Comparison of ENCODE assay signal across 1 cellular context in the genomic region with DNA sequence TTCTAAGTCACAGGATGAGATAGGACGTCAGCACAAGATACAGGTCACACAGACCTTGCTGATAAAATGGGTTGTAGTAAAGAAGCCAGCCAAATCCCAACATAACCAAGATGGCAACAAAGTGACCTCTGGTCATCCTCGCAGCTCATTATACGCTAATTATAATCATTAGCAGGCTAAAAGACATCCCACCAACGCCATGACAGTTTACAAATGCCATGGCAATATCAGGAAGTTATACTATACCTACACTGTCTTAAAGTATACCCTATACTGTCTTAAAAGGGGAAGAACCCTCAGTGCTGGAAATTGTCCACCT.
A peak's percentile ranks its signal among the peaks of the same experiment; 100 is the strongest.
TF ChIP-seq lines count a peak whose summit lies in the region.

No MANE protein-coding gene starts in this region.

TF ChIP-seq in K562, 482 proteins besides CTCF, POLR2A, EP300 and RAD21 (continued from another document and continues in another):
- TF ChIP-seq, protein P1, sequence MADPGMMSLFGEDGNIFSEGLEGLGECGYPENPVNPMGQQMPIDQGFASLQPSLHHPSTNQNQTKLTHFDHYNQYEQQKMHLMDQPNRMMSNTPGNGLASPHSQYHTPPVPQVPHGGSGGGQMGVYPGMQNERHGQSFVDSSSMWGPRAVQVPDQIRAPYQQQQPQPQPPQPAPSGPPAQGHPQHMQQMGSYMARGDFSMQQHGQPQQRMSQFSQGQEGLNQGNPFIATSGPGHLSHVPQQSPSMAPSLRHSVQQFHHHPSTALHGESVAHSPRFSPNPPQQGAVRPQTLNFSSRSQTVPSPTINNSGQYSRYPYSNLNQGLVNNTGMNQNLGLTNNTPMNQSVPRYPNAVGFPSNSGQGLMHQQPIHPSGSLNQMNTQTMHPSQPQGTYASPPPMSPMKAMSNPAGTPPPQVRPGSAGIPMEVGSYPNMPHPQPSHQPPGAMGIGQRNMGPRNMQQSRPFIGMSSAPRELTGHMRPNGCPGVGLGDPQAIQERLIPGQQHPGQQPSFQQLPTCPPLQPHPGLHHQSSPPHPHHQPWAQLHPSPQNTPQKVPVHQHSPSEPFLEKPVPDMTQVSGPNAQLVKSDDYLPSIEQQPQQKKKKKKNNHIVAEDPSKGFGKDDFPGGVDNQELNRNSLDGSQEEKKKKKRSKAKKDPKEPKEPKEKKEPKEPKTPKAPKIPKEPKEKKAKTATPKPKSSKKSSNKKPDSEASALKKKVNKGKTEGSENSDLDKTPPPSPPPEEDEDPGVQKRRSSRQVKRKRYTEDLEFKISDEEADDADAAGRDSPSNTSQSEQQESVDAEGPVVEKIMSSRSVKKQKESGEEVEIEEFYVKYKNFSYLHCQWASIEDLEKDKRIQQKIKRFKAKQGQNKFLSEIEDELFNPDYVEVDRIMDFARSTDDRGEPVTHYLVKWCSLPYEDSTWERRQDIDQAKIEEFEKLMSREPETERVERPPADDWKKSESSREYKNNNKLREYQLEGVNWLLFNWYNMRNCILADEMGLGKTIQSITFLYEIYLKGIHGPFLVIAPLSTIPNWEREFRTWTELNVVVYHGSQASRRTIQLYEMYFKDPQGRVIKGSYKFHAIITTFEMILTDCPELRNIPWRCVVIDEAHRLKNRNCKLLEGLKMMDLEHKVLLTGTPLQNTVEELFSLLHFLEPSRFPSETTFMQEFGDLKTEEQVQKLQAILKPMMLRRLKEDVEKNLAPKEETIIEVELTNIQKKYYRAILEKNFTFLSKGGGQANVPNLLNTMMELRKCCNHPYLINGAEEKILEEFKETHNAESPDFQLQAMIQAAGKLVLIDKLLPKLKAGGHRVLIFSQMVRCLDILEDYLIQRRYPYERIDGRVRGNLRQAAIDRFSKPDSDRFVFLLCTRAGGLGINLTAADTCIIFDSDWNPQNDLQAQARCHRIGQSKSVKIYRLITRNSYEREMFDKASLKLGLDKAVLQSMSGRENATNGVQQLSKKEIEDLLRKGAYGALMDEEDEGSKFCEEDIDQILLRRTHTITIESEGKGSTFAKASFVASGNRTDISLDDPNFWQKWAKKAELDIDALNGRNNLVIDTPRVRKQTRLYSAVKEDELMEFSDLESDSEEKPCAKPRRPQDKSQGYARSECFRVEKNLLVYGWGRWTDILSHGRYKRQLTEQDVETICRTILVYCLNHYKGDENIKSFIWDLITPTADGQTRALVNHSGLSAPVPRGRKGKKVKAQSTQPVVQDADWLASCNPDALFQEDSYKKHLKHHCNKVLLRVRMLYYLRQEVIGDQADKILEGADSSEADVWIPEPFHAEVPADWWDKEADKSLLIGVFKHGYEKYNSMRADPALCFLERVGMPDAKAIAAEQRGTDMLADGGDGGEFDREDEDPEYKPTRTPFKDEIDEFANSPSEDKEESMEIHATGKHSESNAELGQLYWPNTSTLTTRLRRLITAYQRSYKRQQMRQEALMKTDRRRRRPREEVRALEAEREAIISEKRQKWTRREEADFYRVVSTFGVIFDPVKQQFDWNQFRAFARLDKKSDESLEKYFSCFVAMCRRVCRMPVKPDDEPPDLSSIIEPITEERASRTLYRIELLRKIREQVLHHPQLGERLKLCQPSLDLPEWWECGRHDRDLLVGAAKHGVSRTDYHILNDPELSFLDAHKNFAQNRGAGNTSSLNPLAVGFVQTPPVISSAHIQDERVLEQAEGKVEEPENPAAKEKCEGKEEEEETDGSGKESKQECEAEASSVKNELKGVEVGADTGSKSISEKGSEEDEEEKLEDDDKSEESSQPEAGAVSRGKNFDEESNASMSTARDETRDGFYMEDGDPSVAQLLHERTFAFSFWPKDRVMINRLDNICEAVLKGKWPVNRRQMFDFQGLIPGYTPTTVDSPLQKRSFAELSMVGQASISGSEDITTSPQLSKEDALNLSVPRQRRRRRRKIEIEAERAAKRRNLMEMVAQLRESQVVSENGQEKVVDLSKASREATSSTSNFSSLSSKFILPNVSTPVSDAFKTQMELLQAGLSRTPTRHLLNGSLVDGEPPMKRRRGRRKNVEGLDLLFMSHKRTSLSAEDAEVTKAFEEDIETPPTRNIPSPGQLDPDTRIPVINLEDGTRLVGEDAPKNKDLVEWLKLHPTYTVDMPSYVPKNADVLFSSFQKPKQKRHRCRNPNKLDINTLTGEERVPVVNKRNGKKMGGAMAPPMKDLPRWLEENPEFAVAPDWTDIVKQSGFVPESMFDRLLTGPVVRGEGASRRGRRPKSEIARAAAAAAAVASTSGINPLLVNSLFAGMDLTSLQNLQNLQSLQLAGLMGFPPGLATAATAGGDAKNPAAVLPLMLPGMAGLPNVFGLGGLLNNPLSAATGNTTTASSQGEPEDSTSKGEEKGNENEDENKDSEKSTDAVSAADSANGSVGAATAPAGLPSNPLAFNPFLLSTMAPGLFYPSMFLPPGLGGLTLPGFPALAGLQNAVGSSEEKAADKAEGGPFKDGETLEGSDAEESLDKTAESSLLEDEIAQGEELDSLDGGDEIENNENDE (IDR thresholded peaks at IDR 0.05; ENCODE audit: low read depth, low read length): no peak
- TF ChIP-seq PTTG1 (tag; IDR thresholded peaks at IDR 0.05; ENCODE audit: low read depth) (no peak), KAT8 (IDR thresholded peaks at IDR 0.05; ENCODE audit: low read depth) (no peak), PML (IDR thresholded peaks at IDR 0.05; ENCODE audit: low read length) (no peak), RNF2 (IDR thresholded peaks at IDR 0.05) (no peak), ZNF76 (CRISPR knock-in tag; IDR thresholded peaks at IDR 0.05; ENCODE audit: borderline replicate concordance) (peak; percentile 91; the same call in 1 of the 2 replicates), BRD4 (IDR thresholded peaks at IDR 0.05) (no peak), ZNF445 (CRISPR knock-in tag; IDR thresholded peaks at IDR 0.05; ENCODE audit: low read depth) (no peak), ZNF583 (CRISPR knock-in tag; IDR thresholded peaks at IDR 0.05) (0 out of 2 replicates have a peak, but pooled peaks have one; percentile 3), SAFB (IDR thresholded peaks at IDR 0.05; ENCODE audit: borderline replicate concordance, low read depth, low read length) (no peak), HNRNPLL (IDR thresholded peaks at IDR 0.05; ENCODE audit: low read depth, low read length, poor library complexity, severe bottlenecking) (no peak), HDAC6 (IDR thresholded peaks at IDR 0.05; ENCODE audit: low read depth, low read length) (no peak), ZNF165 (CRISPR knock-in tag; IDR thresholded peaks at IDR 0.05; ENCODE audit: borderline replicate concordance) (0 out of 2 replicates have a peak, but pooled peaks have one; percentile 2), ARID1B (IDR thresholded peaks at IDR 0.05) (no peak), HDGF (IDR thresholded peaks at IDR 0.05) (no peak), NEUROD1 (IDR thresholded peaks at IDR 0.05; ENCODE audit: borderline replicate concordance, low read depth, low read length, partially characterized antibody) (no peak), MEF2D (tag; conservative IDR thresholded peaks at IDR 0.05; ENCODE audit: low read depth) (0 out of 2 replicates have a peak, but pooled peaks have one; percentile 7), ZNF644 (tag; IDR thresholded peaks at IDR 0.05; ENCODE audit: low read depth) (0 out of 2 replicates have a peak, but pooled peaks have one; percentile 55), ZEB2 (IDR thresholded peaks at IDR 0.05) (no peak), MECOM (CRISPR knock-in tag; IDR thresholded peaks at IDR 0.05) (no peak)
- TF ChIP-seq, protein P2, sequence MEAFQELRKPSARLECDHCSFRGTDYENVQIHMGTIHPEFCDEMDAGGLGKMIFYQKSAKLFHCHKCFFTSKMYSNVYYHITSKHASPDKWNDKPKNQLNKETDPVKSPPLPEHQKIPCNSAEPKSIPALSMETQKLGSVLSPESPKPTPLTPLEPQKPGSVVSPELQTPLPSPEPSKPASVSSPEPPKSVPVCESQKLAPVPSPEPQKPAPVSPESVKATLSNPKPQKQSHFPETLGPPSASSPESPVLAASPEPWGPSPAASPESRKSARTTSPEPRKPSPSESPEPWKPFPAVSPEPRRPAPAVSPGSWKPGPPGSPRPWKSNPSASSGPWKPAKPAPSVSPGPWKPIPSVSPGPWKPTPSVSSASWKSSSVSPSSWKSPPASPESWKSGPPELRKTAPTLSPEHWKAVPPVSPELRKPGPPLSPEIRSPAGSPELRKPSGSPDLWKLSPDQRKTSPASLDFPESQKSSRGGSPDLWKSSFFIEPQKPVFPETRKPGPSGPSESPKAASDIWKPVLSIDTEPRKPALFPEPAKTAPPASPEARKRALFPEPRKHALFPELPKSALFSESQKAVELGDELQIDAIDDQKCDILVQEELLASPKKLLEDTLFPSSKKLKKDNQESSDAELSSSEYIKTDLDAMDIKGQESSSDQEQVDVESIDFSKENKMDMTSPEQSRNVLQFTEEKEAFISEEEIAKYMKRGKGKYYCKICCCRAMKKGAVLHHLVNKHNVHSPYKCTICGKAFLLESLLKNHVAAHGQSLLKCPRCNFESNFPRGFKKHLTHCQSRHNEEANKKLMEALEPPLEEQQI (IDR thresholded peaks at IDR 0.05): no peak
- TF ChIP-seq, protein P3, sequence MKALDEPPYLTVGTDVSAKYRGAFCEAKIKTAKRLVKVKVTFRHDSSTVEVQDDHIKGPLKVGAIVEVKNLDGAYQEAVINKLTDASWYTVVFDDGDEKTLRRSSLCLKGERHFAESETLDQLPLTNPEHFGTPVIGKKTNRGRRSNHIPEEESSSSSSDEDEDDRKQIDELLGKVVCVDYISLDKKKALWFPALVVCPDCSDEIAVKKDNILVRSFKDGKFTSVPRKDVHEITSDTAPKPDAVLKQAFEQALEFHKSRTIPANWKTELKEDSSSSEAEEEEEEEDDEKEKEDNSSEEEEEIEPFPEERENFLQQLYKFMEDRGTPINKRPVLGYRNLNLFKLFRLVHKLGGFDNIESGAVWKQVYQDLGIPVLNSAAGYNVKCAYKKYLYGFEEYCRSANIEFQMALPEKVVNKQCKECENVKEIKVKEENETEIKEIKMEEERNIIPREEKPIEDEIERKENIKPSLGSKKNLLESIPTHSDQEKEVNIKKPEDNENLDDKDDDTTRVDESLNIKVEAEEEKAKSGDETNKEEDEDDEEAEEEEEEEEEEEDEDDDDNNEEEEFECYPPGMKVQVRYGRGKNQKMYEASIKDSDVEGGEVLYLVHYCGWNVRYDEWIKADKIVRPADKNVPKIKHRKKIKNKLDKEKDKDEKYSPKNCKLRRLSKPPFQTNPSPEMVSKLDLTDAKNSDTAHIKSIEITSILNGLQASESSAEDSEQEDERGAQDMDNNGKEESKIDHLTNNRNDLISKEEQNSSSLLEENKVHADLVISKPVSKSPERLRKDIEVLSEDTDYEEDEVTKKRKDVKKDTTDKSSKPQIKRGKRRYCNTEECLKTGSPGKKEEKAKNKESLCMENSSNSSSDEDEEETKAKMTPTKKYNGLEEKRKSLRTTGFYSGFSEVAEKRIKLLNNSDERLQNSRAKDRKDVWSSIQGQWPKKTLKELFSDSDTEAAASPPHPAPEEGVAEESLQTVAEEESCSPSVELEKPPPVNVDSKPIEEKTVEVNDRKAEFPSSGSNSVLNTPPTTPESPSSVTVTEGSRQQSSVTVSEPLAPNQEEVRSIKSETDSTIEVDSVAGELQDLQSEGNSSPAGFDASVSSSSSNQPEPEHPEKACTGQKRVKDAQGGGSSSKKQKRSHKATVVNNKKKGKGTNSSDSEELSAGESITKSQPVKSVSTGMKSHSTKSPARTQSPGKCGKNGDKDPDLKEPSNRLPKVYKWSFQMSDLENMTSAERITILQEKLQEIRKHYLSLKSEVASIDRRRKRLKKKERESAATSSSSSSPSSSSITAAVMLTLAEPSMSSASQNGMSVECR (CRISPR knock-in tag; IDR thresholded peaks at IDR 0.05): no peak
- TF ChIP-seq, protein P4, sequence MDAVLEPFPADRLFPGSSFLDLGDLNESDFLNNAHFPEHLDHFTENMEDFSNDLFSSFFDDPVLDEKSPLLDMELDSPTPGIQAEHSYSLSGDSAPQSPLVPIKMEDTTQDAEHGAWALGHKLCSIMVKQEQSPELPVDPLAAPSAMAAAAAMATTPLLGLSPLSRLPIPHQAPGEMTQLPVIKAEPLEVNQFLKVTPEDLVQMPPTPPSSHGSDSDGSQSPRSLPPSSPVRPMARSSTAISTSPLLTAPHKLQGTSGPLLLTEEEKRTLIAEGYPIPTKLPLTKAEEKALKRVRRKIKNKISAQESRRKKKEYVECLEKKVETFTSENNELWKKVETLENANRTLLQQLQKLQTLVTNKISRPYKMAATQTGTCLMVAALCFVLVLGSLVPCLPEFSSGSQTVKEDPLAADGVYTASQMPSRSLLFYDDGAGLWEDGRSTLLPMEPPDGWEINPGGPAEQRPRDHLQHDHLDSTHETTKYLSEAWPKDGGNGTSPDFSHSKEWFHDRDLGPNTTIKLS (IDR thresholded peaks at IDR 0.05; ENCODE audit: borderline replicate concordance, low read depth): no peak
- TF ChIP-seq, protein P5, sequence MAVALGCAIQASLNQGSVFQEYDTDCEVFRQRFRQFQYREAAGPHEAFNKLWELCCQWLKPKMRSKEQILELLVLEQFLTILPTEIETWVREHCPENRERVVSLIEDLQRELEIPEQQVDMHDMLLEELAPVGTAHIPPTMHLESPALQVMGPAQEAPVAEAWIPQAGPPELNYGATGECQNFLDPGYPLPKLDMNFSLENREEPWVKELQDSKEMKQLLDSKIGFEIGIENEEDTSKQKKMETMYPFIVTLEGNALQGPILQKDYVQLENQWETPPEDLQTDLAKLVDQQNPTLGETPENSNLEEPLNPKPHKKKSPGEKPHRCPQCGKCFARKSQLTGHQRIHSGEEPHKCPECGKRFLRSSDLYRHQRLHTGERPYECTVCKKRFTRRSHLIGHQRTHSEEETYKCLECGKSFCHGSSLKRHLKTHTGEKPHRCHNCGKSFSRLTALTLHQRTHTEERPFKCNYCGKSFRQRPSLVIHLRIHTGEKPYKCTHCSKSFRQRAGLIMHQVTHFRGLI (CRISPR knock-in tag; IDR thresholded peaks at IDR 0.05): no peak
- TF ChIP-seq, protein P6, sequence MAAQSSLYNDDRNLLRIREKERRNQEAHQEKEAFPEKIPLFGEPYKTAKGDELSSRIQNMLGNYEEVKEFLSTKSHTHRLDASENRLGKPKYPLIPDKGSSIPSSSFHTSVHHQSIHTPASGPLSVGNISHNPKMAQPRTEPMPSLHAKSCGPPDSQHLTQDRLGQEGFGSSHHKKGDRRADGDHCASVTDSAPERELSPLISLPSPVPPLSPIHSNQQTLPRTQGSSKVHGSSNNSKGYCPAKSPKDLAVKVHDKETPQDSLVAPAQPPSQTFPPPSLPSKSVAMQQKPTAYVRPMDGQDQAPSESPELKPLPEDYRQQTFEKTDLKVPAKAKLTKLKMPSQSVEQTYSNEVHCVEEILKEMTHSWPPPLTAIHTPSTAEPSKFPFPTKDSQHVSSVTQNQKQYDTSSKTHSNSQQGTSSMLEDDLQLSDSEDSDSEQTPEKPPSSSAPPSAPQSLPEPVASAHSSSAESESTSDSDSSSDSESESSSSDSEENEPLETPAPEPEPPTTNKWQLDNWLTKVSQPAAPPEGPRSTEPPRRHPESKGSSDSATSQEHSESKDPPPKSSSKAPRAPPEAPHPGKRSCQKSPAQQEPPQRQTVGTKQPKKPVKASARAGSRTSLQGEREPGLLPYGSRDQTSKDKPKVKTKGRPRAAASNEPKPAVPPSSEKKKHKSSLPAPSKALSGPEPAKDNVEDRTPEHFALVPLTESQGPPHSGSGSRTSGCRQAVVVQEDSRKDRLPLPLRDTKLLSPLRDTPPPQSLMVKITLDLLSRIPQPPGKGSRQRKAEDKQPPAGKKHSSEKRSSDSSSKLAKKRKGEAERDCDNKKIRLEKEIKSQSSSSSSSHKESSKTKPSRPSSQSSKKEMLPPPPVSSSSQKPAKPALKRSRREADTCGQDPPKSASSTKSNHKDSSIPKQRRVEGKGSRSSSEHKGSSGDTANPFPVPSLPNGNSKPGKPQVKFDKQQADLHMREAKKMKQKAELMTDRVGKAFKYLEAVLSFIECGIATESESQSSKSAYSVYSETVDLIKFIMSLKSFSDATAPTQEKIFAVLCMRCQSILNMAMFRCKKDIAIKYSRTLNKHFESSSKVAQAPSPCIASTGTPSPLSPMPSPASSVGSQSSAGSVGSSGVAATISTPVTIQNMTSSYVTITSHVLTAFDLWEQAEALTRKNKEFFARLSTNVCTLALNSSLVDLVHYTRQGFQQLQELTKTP (IDR thresholded peaks at IDR 0.05; ENCODE audit: low read depth in 1 of 2, partially characterized antibody in 2 of 2): no peak
